Comparison of ENCODE assay signal across 8 cellular contexts in genomic region chr17:7932949-7933348, GRCh38. TPM values are rescaled to one million over a fixed set of nuclear protein-coding genes. Genes with fewer than 3 reads are reported as not detected.
DNase-seq lines count a peak whose midpoint lies in the region; ATAC-seq, FAIRE-seq and TF ChIP-seq lines count a peak whose summit lies in the region.

No MANE protein-coding gene starts in this region.

- DNase-seq in NOMO-1 treated with DMSO at 0.1 percent for 48 hours (lab: John Stamatoyannopoulos, UW; ENCODE audit: unreplicated experiment) (peak; percentile 83), adrenal gland (peak in 5 of 7 donors; percentile 43 to 69 (median 47)), iPS-NIHi11 (ENCODE audit: low spot score) (peak; percentile 70), small intestine (peak; percentile 49), NCI-H446 treated with DMSO at 0.1 percent for 48 hours (lab: John Stamatoyannopoulos, UW) (no peak)

- H3K4me3 ChIP-seq in GM08714 (ENCODE audit: low read length), result peak overlapping the region; percentile 77
- peak overlapping the region in 2 of 4 donors; percentile 55 to 70 for H3K4me3 ChIP-seq in adrenal gland
- H3K4me3 ChIP-seq in small intestine (ENCODE audit: low read depth in 1 of 2, low read length in 2 of 2), result peak overlapping the region; percentile 55 to 61

- intact Hi-C loops in adrenal gland (cut with DNase I), result loop anchor here in 1 of 2 donors (10.0 kb wide), 1 partner anchor 52 kb away; no protein-coding TSS in a partner anchor

- H3K9me3 ChIP-seq in adrenal gland (replicated peaks in 1 of 3), result no peaks in the 10 kb centered on the region
- H3K9me3 ChIP-seq in small intestine (ENCODE audit: control insufficient read depth, low read depth), result no peaks in the 10 kb centered on the region

- H3K4me1 ChIP-seq in adrenal gland (replicated peaks in 1 of 2) (peaks cover 16 to 19% of the 10 kb centered on the region in 2 donors), small intestine (ENCODE audit: control insufficient read depth in 2 of 2, insufficient read depth in 1 of 2, low read depth in 1 of 2, low read length in 1 of 2) (peaks cover 0 to 13% of the 10 kb centered on the region in 2 donors)

- no peak for TF ChIP-seq CTCF in 22Rv1 (IDR thresholded peaks at IDR 0.05)
- TF ChIP-seq CTCF in adrenal gland (IDR thresholded peaks at IDR 0.05), result no peak

- no peak for FAIRE-seq in small intestine (lab: Jason Lieb, UNC)

- H3K27ac ChIP-seq in 22Rv1 (peak overlapping the region; percentile 71), adrenal gland (peak overlapping the region in 2 of 5 donors; percentile 52 to 64), small intestine (ENCODE audit: low read depth in 1 of 2, low read length in 1 of 2) (no peak overlapping the region)

- H3K27me3 ChIP-seq in adrenal gland (no peaks in the 10 kb centered on the region), small intestine (ENCODE audit: control insufficient read depth in 2 of 2, insufficient read depth in 2 of 2, low read length in 2 of 2) (no peaks in the 10 kb centered on the region)

- peaks cover 0 to 13% of the 10 kb centered on the region in 2 donors for H3K36me3 ChIP-seq in adrenal gland (replicated peaks in 1 of 2)
- peaks cover 4 to 6% of the 10 kb centered on the region in 2 donors for H3K36me3 ChIP-seq in small intestine (ENCODE audit: control insufficient read depth in 2 of 2, insufficient read depth in 2 of 2, low read length in 2 of 2)

- TF ChIP-seq POLR2A in adrenal gland (IDR thresholded peaks at IDR 0.05), result no peak

- ATAC-seq in HG03095 (IDR thresholded peaks at IDR 0.05; ENCODE audit: unreplicated experiment), result no peak

- WGBS in adrenal gland, 4 donors, result 11 to 18% (median 14%) methylated on average over 16 of the region's 16 CpGs
- WGBS in small intestine, 3 donors, result 2 to 9% (median 6%) methylated on average over 16 of the region's 16 CpGs

RNA-seq across cellular contexts. Expression of gene CNTROB, which starts 0.9 kb away (rescaled TPM):
- 10 to 100 TPM; 11.8 to 27.1 (median 19.2) TPM for total RNA-seq in adrenal gland
- polyA plus RNA-seq in adrenal gland (10 to 100 TPM; 14.8 to 85.2 (median 48.1) TPM), small intestine (10 to 100 TPM; 18.4 to 24.4 (median 23.7) TPM)

RNA-seq across cellular contexts. Expression of gene TRAPPC1, which starts 1.2 kb away (rescaled TPM):
- 100 to 1,000 TPM in 4 of 8 donors, 10 to 100 TPM in 4; 48.6 to 161 (median 100) TPM for total RNA-seq in adrenal gland
- polyA plus RNA-seq in adrenal gland (100 to 1,000 TPM; 131 to 220 (median 166) TPM), small intestine (100 to 1,000 TPM; 104 to 152 (median 132) TPM)

RNA-seq across cellular contexts. Expression of gene KCNAB3, which starts 3.3 kb away (rescaled TPM):
- 1 to 10 TPM in 1 of 8 donors, under 1 TPM in 5, not detected in 2; 0.12 to 1.9 (median 0.36) TPM for total RNA-seq in adrenal gland
- 1 to 10 TPM in 2 of 3 donors, under 1 TPM in 1; 0.27 to 4.2 (median 3.4) TPM for polyA plus RNA-seq in adrenal gland
- polyA plus RNA-seq in small intestine, result 1 to 10 TPM; 1.3 to 1.8 (median 1.6) TPM

RNA-seq across cellular contexts. Expression of gene RNF227, which starts 16.9 kb away (rescaled TPM):
- 10 to 100 TPM in 1 of 8 donors, 1 to 10 TPM in 7; 1.1 to 17.3 (median 3.0) TPM for total RNA-seq in adrenal gland
- polyA plus RNA-seq in adrenal gland, result 1 to 10 TPM; 1.7 to 5.2 (median 3.3) TPM
- polyA plus RNA-seq in small intestine, result 1 to 10 TPM; 1.9 to 2.7 (median 2.2) TPM

RNA-seq across cellular contexts. Expression of gene CHD3, which starts 44.4 kb away (rescaled TPM):
- 100 to 1,000 TPM in 2 of 8 donors, 10 to 100 TPM in 6; 75.8 to 123 (median 91.5) TPM for total RNA-seq in adrenal gland
- polyA plus RNA-seq in adrenal gland (100 to 1,000 TPM in 2 of 3 donors, 10 to 100 TPM in 1; 43.8 to 326 (median 104) TPM), small intestine (10 to 100 TPM; 23.7 to 60.4 (median 25.7) TPM)
